8 cellular contexts compared by ENCODE assay signal in the genomic region with DNA sequence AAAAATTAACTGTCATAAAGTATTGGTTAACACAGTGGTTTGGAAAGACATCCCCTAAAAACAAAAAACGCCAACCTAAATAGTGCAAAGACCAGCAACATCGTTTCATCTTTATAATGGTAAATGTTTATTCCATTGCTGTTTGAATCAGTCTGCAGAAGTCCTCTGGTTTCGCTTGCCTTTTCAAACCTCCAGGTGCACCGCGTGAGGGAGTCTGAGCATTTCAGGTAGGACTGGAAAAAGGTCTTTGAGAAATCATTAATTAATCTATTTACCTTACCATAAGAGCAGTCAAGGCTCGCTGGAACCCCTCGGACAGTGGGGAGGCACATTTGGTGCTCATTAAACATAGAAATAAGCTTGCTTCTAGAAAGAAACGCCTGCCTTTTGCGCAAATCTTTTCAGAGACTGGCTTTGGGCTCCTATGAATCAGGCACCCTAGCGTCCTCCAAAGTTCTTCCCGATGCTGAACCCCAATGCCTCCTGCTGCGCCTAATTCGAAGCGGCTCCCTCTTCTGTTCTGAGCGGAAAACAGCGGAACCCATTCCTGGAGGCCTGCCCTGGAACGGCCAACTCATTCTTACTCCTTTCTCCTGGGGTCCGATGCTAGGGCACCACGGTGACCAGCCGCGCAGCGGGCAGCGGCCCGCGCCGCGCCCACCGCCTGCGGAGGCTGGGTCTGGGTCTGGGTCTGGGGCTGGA. TPM values are rescaled to one million over a fixed set of nuclear protein-coding genes. Genes with fewer than 3 reads are reported as not detected.
DNase-seq lines count a peak whose midpoint lies in the region; ATAC-seq and TF ChIP-seq lines count a peak whose summit lies in the region.

No MANE protein-coding gene starts in this region.

- TF ChIP-seq POLR2A in esophagus squamous epithelium (IDR thresholded peaks at IDR 0.05) = no peak

- WGBS in esophagus squamous epithelium, 2 donors = 4 to 13% methylated on average over 9 to 17 of the region's 29 CpGs

- H3K27ac ChIP-seq in esophagus squamous epithelium = no peak overlapping the region

- in situ Hi-C loops in G401 (cut with HindIII; ENCODE audit: low sequenced_read_pairs) = no loop called here

- no peak for TF ChIP-seq CTCF in esophagus squamous epithelium (IDR thresholded peaks at IDR 0.05)

- H3K9me3 ChIP-seq in esophagus squamous epithelium = peaks cover 0 to 12% (median 5%) of the 10 kb centered on the region in 3 donors

- ATAC-seq in HG02973 (IDR thresholded peaks at IDR 0.05; ENCODE audit: unreplicated experiment) = no peak

- peak overlapping the region in 3 of 4 donors; percentile 31 to 60 (median 45) for H3K4me3 ChIP-seq in esophagus squamous epithelium

- DNase-seq in G401 (ENCODE audit: low spot score) (peak; percentile 41), NCI-H1105 (lab: John Stamatoyannopoulos, UW) (peak; percentile 28), esophagus squamous epithelium (lab: John Stamatoyannopoulos, UW) (no peak), putamen (ENCODE audit: low spot score) (peak; percentile 12), HK-2 (ENCODE audit: unreplicated experiment) (no peak), NCI-H1092 (lab: John Stamatoyannopoulos, UW) (no peak)
- no peak for DNase-seq in stimulated activated CD4-positive, alpha-beta T cell treated with anti-CD3 and anti-CD28 coated beads, Interleukin-4, amount 100 ng/mL, for 4 hours

- intact Hi-C loops in esophagus squamous epithelium (cut with DNase I) = loop anchor here (10.0 kb wide), 1 partner anchor 546 kb away; no protein-coding TSS in a partner anchor

- no peaks in the 10 kb centered on the region for H3K36me3 ChIP-seq in esophagus squamous epithelium

- H3K27me3 ChIP-seq in esophagus squamous epithelium = peaks cover 4 to 88% (median 7%) of the 10 kb centered on the region in 4 donors

- peaks cover 3 to 17% (median 8%) of the 10 kb centered on the region in 3 donors for H3K4me1 ChIP-seq in esophagus squamous epithelium

RNA-seq across cellular contexts. Expression of gene MTUS2, which starts 0.9 kb away (rescaled TPM):
- total RNA-seq in G401 (2014; rRNA removed; shearing (Covaris generic)) = under 0.01 TPM in 1 of 2 replicates, not detected in the other
- total RNA-seq in esophagus squamous epithelium = under 1 TPM in 2 of 4 donors, not detected in 2; 0.08 to 0.57 TPM

Comparison
In these comparisons a context has a peak if more than half of its experiments do, and no peak if none do; other contexts are left out.
1. DNase-seq: peak in G401 (single experiment), NCI-H1105 (single experiment) and putamen (single experiment); none in esophagus squamous epithelium (single experiment), stimulated activated CD4-positive, alpha-beta T cell treated with anti-CD3 and anti-CD28 coated beads, Interleukin-4, amount 100 ng/mL, for 4 hours (0 of 2), HK-2 (single experiment) and NCI-H1092 (single experiment).